ENCODE assay signal across 30 cellular contexts in genomic region chr13:71306821-71307220, GRCh38.
"Had no signal": no experiment of that assay in that cellular context is flagged by ENCODE, and none has a peak within 500 bp of the region (broad histone marks: within the 10 kb centered on the region; RNA-seq: fewer than 3 reads in every experiment).

No MANE protein-coding gene starts in this region.

- H3K36me3 ChIP-seq: ascending aorta, Peyer's patch, SJCRH30, WERI-Rb-1 had no signal

- H3K4me2 ChIP-seq: KMS-11, SK-N-SH had no signal

- DNase-seq: activated CD4-positive, alpha-beta T cell treated with anti-CD3 and anti-CD28 coated beads for 4 hours; activated CD8-positive, alpha-beta T cell treated with anti-CD3 and anti-CD28 coated beads for 36 hours; activated effector memory CD4-positive, alpha-beta T cell treated with anti-CD3 and anti-CD28 coated beads, Interleukin-2, amount 50 U/mL, for 16 hours; activated naive CD4-positive, alpha-beta T cell treated with Interleukin-2 at 50 U/mL for 16 hours; activated naive CD8-positive, alpha-beta T cell treated with anti-CD3 and anti-CD28 coated beads, Interleukin-2, amount 50 U/mL, for 24 hours; activated T-cell treated with anti-CD3 and anti-CD28 coated beads, Interleukin-2, amount 50 U/mL, for 24 hours; amniotic stem cell; body of pancreas; central memory CD4-positive, alpha-beta T cell; MV-4-11; NCI-H1092 treated with DMSO at 0.1 percent for 48 hours; NCI-H1436 treated with DMSO at 0.1 percent for 48 hours; NCI-H187; NCI-H2081; NCI-H510A treated with DMSO at 0.1 percent for 48 hours; NCI-H69; NK-92 treated with Interleukin-12 subunit alpha and Interleukin-12 subunit beta, amount 100 ng/mL, for 24 hours; Peyer's patch; Right ventricle myocardium superior; SJCRH30; SK-N-SH; T-helper 1 cell; WERI-Rb-1 had no signal

- H3K27ac Mint-ChIP-seq: activated CD8-positive, alpha-beta T cell treated with anti-CD3 and anti-CD28 coated beads for 36 hours; activated naive CD4-positive, alpha-beta T cell treated with anti-CD3 and anti-CD28 coated beads, Interleukin-2, amount 50 U/mL, for 72 hours; activated naive CD8-positive, alpha-beta T cell treated with anti-CD3 and anti-CD28 coated beads, Interleukin-2, amount 50 U/mL, for 24 hours; activated T-cell treated with anti-CD3 and anti-CD28 coated beads, Interleukin-2, amount 50 U/mL, for 24 hours; activated T-helper 1 cell treated with anti-CD3 and anti-CD28 coated beads, Interleukin-12 subunit alpha, Interleukin-12 subunit beta, Interleukin-2, Interleukin-4 antibody, amounts not matched to agents 30 ng/mL and 10 ng/mL and 1 ng/mL, durations not matched to agents 14 hours and 24 hours and 36 hours had no signal

- H3K27me3 Mint-ChIP-seq: activated naive CD8-positive, alpha-beta T cell treated with anti-CD3 and anti-CD28 coated beads, Interleukin-2, amount 50 U/mL, for 24 hours had no signal

- H3K27ac ChIP-seq: ascending aorta, body of pancreas, KMS-11, Peyer's patch, RWPE1, SJCRH30, WERI-Rb-1 had no signal

- H3K4me3 Mint-ChIP-seq: activated CD8-positive, alpha-beta T cell treated with anti-CD3 and anti-CD28 coated beads for 36 hours; activated naive CD8-positive, alpha-beta T cell treated with anti-CD3 and anti-CD28 coated beads, Interleukin-2, amount 50 U/mL, for 24 hours; activated T-cell treated with anti-CD3 and anti-CD28 coated beads, Interleukin-2, amount 50 U/mL, for 24 hours; activated T-helper 1 cell treated with anti-CD3 and anti-CD28 coated beads, Interleukin-12 subunit alpha, Interleukin-12 subunit beta, Interleukin-2, Interleukin-4 antibody, amounts not matched to agents 30 ng/mL and 10 ng/mL and 1 ng/mL, durations not matched to agents 14 hours and 24 hours and 36 hours had no signal

- ATAC-seq: activated CD4-positive, CD25-positive, alpha-beta regulatory T cell treated with anti-CD3 and anti-CD28 coated beads, Interleukin-2, amount 50 U/mL, for 24 hours; activated CD8-positive, alpha-beta T cell treated with anti-CD3 and anti-CD28 coated beads for 36 hours; activated naive CD4-positive, alpha-beta T cell treated with anti-CD3 and anti-CD28 coated beads, Interleukin-2, amount 50 U/mL, for 72 hours; activated naive CD8-positive, alpha-beta T cell treated with anti-CD3 and anti-CD28 coated beads, Interleukin-2, amount 50 U/mL, for 24 hours; body of pancreas had no signal

- H3K9me2 ChIP-seq: SK-N-SH had no signal

- H3K4me3 ChIP-seq: ascending aorta, body of pancreas, Peyer's patch, SJCRH30 had no signal

- H3K9me3 ChIP-seq: ascending aorta, body of pancreas, Peyer's patch, SJCRH30, SK-N-SH had no signal

- H3K9ac ChIP-seq: KMS-11, SK-N-SH had no signal

- H3K36me3 Mint-ChIP-seq: activated naive CD4-positive, alpha-beta T cell treated with anti-CD3 and anti-CD28 coated beads, Interleukin-2, amount 50 U/mL, for 72 hours had no signal

- FAIRE-seq: bronchial epithelial cell had no signal

- H3K4me1 ChIP-seq: ascending aorta, body of pancreas, Peyer's patch, SJCRH30 had no signal

- H3K9me3 Mint-ChIP-seq: activated CD8-positive, alpha-beta T cell treated with anti-CD3 and anti-CD28 coated beads for 36 hours; activated naive CD4-positive, alpha-beta T cell treated with anti-CD3 and anti-CD28 coated beads, Interleukin-2, amount 50 U/mL, for 72 hours; activated naive CD8-positive, alpha-beta T cell treated with anti-CD3 and anti-CD28 coated beads, Interleukin-2, amount 50 U/mL, for 24 hours; activated T-cell treated with anti-CD3 and anti-CD28 coated beads, Interleukin-2, amount 50 U/mL, for 24 hours; activated T-helper 1 cell treated with anti-CD3 and anti-CD28 coated beads, Interleukin-12 subunit alpha, Interleukin-12 subunit beta, Interleukin-2, Interleukin-4 antibody, amounts not matched to agents 30 ng/mL and 10 ng/mL and 1 ng/mL, durations not matched to agents 14 hours and 24 hours and 36 hours had no signal

- H3K4me1 Mint-ChIP-seq: activated naive CD8-positive, alpha-beta T cell treated with anti-CD3 and anti-CD28 coated beads, Interleukin-2, amount 50 U/mL, for 24 hours had no signal

- H3K27me3 ChIP-seq: ascending aorta, body of pancreas, Peyer's patch, SJCRH30 had no signal
